In genomic region chr4:183165371-183165770, GRCh38 we compare ENCODE assay signal across 17 cellular contexts.
DNase-seq lines count a peak whose midpoint lies in the region; ATAC-seq, FAIRE-seq and TF ChIP-seq lines count a peak whose summit lies in the region.
"Had no signal": no experiment of that assay in that cellular context is flagged by ENCODE, and none has a peak within 500 bp of the region (broad histone marks: within the 10 kb centered on the region; RNA-seq: fewer than 3 reads in every experiment).

No MANE protein-coding gene starts in this region.

- TF ChIP-seq CTCF in astrocyte (IDR thresholded peaks at IDR 0.05; ENCODE audit: insufficient read depth, low read depth, low read length) = no peak

- H2AFZ ChIP-seq in GM23248 (no peak overlapping the region), astrocyte (ENCODE audit: low read depth, low read length) (no peak overlapping the region)

- intact Hi-C loops in left ventricle myocardium superior (cut with micrococcal nuclease) = no loop called here

- H3K36me3 Mint-ChIP-seq in astrocyte (ENCODE audit: low read depth, unreplicated experiment) = no peaks in the 10 kb centered on the region
- peaks cover 0 to 7% of the 10 kb centered on the region in 2 donors for H3K36me3 Mint-ChIP-seq in activated naive CD4-positive, alpha-beta T cell treated with anti-CD3 and anti-CD28 coated beads, Interleukin-2, amount 50 U/mL, for 72 hours
- no peaks in the 10 kb centered on the region for H3K36me3 Mint-ChIP-seq in activated CD4-positive, alpha-beta memory T cell treated with anti-CD3 and anti-CD28 coated beads, Interleukin-2, amount 10 ng/mL, durations not matched to agents 7 days and 5 days (ENCODE audit: low read depth)
- H3K36me3 Mint-ChIP-seq: CD8-positive, alpha-beta T cell had no signal

- peaks cover 46% of the 10 kb centered on the region for H3K4me1 ChIP-seq in GM23248 (ENCODE audit: insufficient read depth)
- H3K4me1 ChIP-seq in astrocyte (ENCODE audit: insufficient read depth, low read length) = peaks cover 3% of the 10 kb centered on the region
- H3K4me1 ChIP-seq: Peyer's patch had no signal

- H3K27ac Mint-ChIP-seq in astrocyte (ENCODE audit: unreplicated experiment) = peak overlapping the region; percentile 44
- no peak overlapping the region for H3K27ac Mint-ChIP-seq in activated naive CD4-positive, alpha-beta T cell treated with anti-CD3 and anti-CD28 coated beads, Interleukin-2, amount 50 U/mL, for 72 hours
- no peak overlapping the region for H3K27ac Mint-ChIP-seq in activated CD4-positive, alpha-beta memory T cell treated with anti-CD3 and anti-CD28 coated beads, Interleukin-2, amount 10 ng/mL, durations not matched to agents 7 days and 5 days
- H3K27ac Mint-ChIP-seq: activated naive CD8-positive, alpha-beta T cell treated with anti-CD3 and anti-CD28 coated beads, Interleukin-2, amount 50 U/mL, for 24 hours; CD8-positive, alpha-beta T cell; T-helper 1 cell treated with Interleukin-12 subunit alpha and Interleukin-12 subunit beta and Interleukin-4 antibody, amounts not matched to agents 30 μg/mL and 1 μg/mL, for 36 hours had no signal

- H3K4me1 Mint-ChIP-seq in astrocyte (ENCODE audit: low read depth, unreplicated experiment) = peaks cover 29% of the 10 kb centered on the region
- no peaks in the 10 kb centered on the region for H3K4me1 Mint-ChIP-seq in activated CD4-positive, alpha-beta memory T cell treated with anti-CD3 and anti-CD28 coated beads, Interleukin-2, amount 10 ng/mL, durations not matched to agents 7 days and 5 days
- H3K4me1 Mint-ChIP-seq: activated naive CD8-positive, alpha-beta T cell treated with anti-CD3 and anti-CD28 coated beads, Interleukin-2, amount 50 U/mL, for 24 hours had no signal

- ATAC-seq in left ventricle myocardium superior (peak; percentile 34), GM19324 (IDR thresholded peaks at IDR 0.05; ENCODE audit: low FRiP score, unreplicated experiment) (no peak)
- no peak for ATAC-seq in activated naive CD4-positive, alpha-beta T cell treated with anti-CD3 and anti-CD28 coated beads, Interleukin-2, amount 50 U/mL, for 72 hours
- ATAC-seq: activated naive CD8-positive, alpha-beta T cell treated with anti-CD3 and anti-CD28 coated beads, Interleukin-2, amount 50 U/mL, for 24 hours; CD8-positive, alpha-beta T cell; HCT116 had no signal

- peaks cover 98% of the 10 kb centered on the region for H3K79me2 ChIP-seq in GM23248 (ENCODE audit: insufficient read depth)
- peaks cover 88% of the 10 kb centered on the region for H3K79me2 ChIP-seq in astrocyte (ENCODE audit: insufficient read depth, low read length)

- H3K36me3 ChIP-seq in GM23248 (ENCODE audit: low read depth) (no peaks in the 10 kb centered on the region), astrocyte (ENCODE audit: insufficient read depth, low read length) (no peaks in the 10 kb centered on the region)
- H3K36me3 ChIP-seq: Peyer's patch had no signal

- no peak for FAIRE-seq in astrocyte (lab: Jason Lieb, UNC)

- no peaks in the 10 kb centered on the region for H3K9me2 ChIP-seq in GM23248 (ENCODE audit: insufficient read depth)

- no peaks in the 10 kb centered on the region for H3K27me3 Mint-ChIP-seq in astrocyte (ENCODE audit: low read depth, unreplicated experiment)
- H3K27me3 Mint-ChIP-seq in activated CD4-positive, alpha-beta memory T cell treated with anti-CD3 and anti-CD28 coated beads, Interleukin-2, amount 10 ng/mL, durations not matched to agents 7 days and 5 days = peaks cover 9% of the 10 kb centered on the region

- H3K9ac ChIP-seq in GM23248 (no peak overlapping the region), astrocyte (ENCODE audit: low read length) (no peak overlapping the region)

- H3F3A ChIP-seq in GM23248 (ENCODE audit: insufficient read depth) = peaks cover 31% of the 10 kb centered on the region

- H3K27me3 ChIP-seq in GM23248 (replicated peaks; ENCODE audit: insufficient read depth) (no peaks in the 10 kb centered on the region), astrocyte (ENCODE audit: insufficient read depth, low read length) (no peaks in the 10 kb centered on the region)
- H3K27me3 ChIP-seq: Peyer's patch had no signal

- DNase-seq in GM23248 (peak; percentile 38), astrocyte (ENCODE audit: low read depth) (no peak), left ventricle myocardium superior (no peak)
- no peak for DNase-seq in activated naive CD4-positive, alpha-beta T cell treated with anti-CD3 and anti-CD28 coated beads, Interleukin-2, amount 50 U/mL, for 72 hours (ENCODE audit: low spot score in 2 of 2)
- no peak for DNase-seq in activated CD4-positive, alpha-beta memory T cell treated with anti-CD3 and anti-CD28 coated beads, Interleukin-2, amount 10 ng/mL, durations not matched to agents 7 days and 5 days
- DNase-seq: activated CD4-positive, CD25-positive, alpha-beta regulatory T cell treated with anti-CD3 and anti-CD28 coated beads, Interleukin-2, amount 50 U/mL, for 72 hours; activated naive CD8-positive, alpha-beta T cell treated with anti-CD3 and anti-CD28 coated beads, Interleukin-2, amount 50 U/mL, for 24 hours; CD8-positive, alpha-beta T cell; Kasumi-1; NCI-H187 treated with DMSO at 0.1 percent for 48 hours; NCI-H524 treated with DMSO at 0.1 percent for 48 hours; Peyer's patch had no signal

- H4K20me1 ChIP-seq in GM23248 (ENCODE audit: insufficient read depth) = peaks cover 11% of the 10 kb centered on the region
- H4K20me1 ChIP-seq in astrocyte (ENCODE audit: insufficient read depth, low read length) = peaks cover 30% of the 10 kb centered on the region

- in situ Hi-C loops in GM23248 (cut with MboI) = no loop called here

- peak overlapping the region; percentile 61 for H3K4me2 ChIP-seq in GM23248 (ENCODE audit: unreplicated experiment)
- H3K4me2 ChIP-seq in astrocyte (ENCODE audit: low read length) = peak overlapping the region; percentile 34

- POLR2A ChIA-PET in activated CD4-positive, alpha-beta memory T cell treated with anti-CD3 and anti-CD28 coated beads, Interleukin-2, amount 10 ng/mL, durations not matched to agents 7 days and 5 days (lab: Charles Lee) = no interaction called here

- peak overlapping the region; percentile 14 for H3K4me3 ChIP-seq in GM23248
- H3K4me3 ChIP-seq in astrocyte (ENCODE audit: insufficient read depth, low read depth, low read length) = no peak overlapping the region
- H3K4me3 ChIP-seq: coronary artery, Peyer's patch had no signal

- H3K27ac ChIP-seq in GM23248 = peak overlapping the region; percentile 20
- no peak overlapping the region for H3K27ac ChIP-seq in astrocyte (ENCODE audit: low read depth, low read length)
- peak overlapping the region; percentile 40 for H3K27ac ChIP-seq in temporal lobe (ENCODE audit: low read depth, low read length)
- H3K27ac ChIP-seq: Peyer's patch had no signal

- no peak overlapping the region for H3K4me3 Mint-ChIP-seq in astrocyte (ENCODE audit: unreplicated experiment)
- H3K4me3 Mint-ChIP-seq in activated CD4-positive, alpha-beta memory T cell treated with anti-CD3 and anti-CD28 coated beads, Interleukin-2, amount 10 ng/mL, durations not matched to agents 7 days and 5 days = no peak overlapping the region
- H3K4me3 Mint-ChIP-seq: activated naive CD8-positive, alpha-beta T cell treated with anti-CD3 and anti-CD28 coated beads, Interleukin-2, amount 50 U/mL, for 24 hours; CD8-positive, alpha-beta T cell; T-helper 1 cell treated with Interleukin-12 subunit alpha and Interleukin-12 subunit beta and Interleukin-4 antibody, amounts not matched to agents 30 μg/mL and 1 μg/mL, for 36 hours had no signal

- CTCF ChIA-PET in activated CD4-positive, alpha-beta memory T cell treated with anti-CD3 and anti-CD28 coated beads, Interleukin-2, amount 10 ng/mL, durations not matched to agents 7 days and 5 days (lab: Charles Lee) = no interaction called here

- H3K9me3 ChIP-seq in GM23248 (ENCODE audit: low read depth) (no peaks in the 10 kb centered on the region), astrocyte (ENCODE audit: insufficient read depth, low read depth, low read length) (no peaks in the 10 kb centered on the region)
- H3K9me3 ChIP-seq: Peyer's patch had no signal

- H3K9me3 Mint-ChIP-seq in astrocyte (ENCODE audit: unreplicated experiment) = no peaks in the 10 kb centered on the region
- H3K9me3 Mint-ChIP-seq in activated naive CD4-positive, alpha-beta T cell treated with anti-CD3 and anti-CD28 coated beads, Interleukin-2, amount 50 U/mL, for 72 hours = no peaks in the 10 kb centered on the region
- H3K9me3 Mint-ChIP-seq in activated CD4-positive, alpha-beta memory T cell treated with anti-CD3 and anti-CD28 coated beads, Interleukin-2, amount 10 ng/mL, durations not matched to agents 7 days and 5 days = no peaks in the 10 kb centered on the region
- H3K9me3 Mint-ChIP-seq: activated naive CD8-positive, alpha-beta T cell treated with anti-CD3 and anti-CD28 coated beads, Interleukin-2, amount 50 U/mL, for 24 hours; CD8-positive, alpha-beta T cell; T-helper 1 cell treated with Interleukin-12 subunit alpha and Interleukin-12 subunit beta and Interleukin-4 antibody, amounts not matched to agents 30 μg/mL and 1 μg/mL, for 36 hours had no signal

- WGBS in GM23248 (ENCODE audit: low coverage in 1 of 2, low lambda C conversion rate in 2 of 2, missing lambda C conversion rate in 2 of 2), 2 experiments = 2 to 6% methylated on average over 1 of the region's 1 CpG
